18 cellular contexts compared by ENCODE assay signal in the genomic region with DNA sequence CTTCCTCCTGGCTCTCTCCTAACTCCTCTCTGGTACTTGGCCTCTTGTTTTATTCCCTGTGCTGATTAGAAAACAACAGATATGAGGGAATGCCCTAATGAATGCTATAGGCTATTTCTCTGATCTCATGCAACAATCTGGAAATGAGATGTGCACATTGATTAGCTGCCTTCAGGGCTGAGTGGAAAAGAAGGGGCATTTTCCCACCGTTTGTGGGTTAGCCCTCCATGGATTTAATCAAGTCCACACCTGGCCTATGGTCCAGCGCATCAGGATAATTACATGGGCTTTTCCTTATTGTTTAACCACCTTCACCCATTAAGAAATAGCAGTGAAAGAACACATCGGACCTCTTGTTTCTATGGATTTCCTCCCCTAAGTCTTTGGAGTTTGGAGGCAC.
DNase-seq lines count a peak whose midpoint lies in the region; ATAC-seq and TF ChIP-seq lines count a peak whose summit lies in the region.
"Had no signal": no experiment of that assay in that cellular context is flagged by ENCODE, and none has a peak within 500 bp of the region (broad histone marks: within the 10 kb centered on the region; RNA-seq: fewer than 3 reads in every experiment).

No MANE protein-coding gene starts in this region.

- no peak for ATAC-seq in HG02973 (IDR thresholded peaks at IDR 0.05; ENCODE audit: unreplicated experiment)
- ATAC-seq: A549; CD8-positive, alpha-beta T cell had no signal

- H3F3A ChIP-seq in neural progenitor cell (ENCODE audit: low read depth) = peaks cover 15% of the 10 kb centered on the region

- H3K9ac ChIP-seq in neural progenitor cell = no peak overlapping the region
- H3K9ac ChIP-seq: BLaER1 treated with 17β-estradiol and CSF1 and Interleukin-3, amounts not matched to agents 10 nM and 100 nM had no signal

- H3K4me3 ChIP-seq in neural progenitor cell = no peak overlapping the region
- H3K4me3 ChIP-seq: A549; BLaER1 treated with 17β-estradiol and CSF1 and Interleukin-3, amounts not matched to agents 10 nM and 100 nM had no signal

- TF ChIP-seq CTCF in neural progenitor cell (IDR thresholded peaks at IDR 0.05) = no peak
- TF ChIP-seq CTCF in nephron progenitor cell (IDR thresholded peaks at IDR 0.05) = no peak

- H2AFZ ChIP-seq in neural progenitor cell (replicated peaks) = no peak overlapping the region

- peak; percentile 1 for DNase-seq in NCI-H748 (lab: John Stamatoyannopoulos, UW; ENCODE audit: unreplicated experiment)
- no peak for DNase-seq in NCI-H748 treated with DMSO at 0.1 percent for 48 hours (lab: John Stamatoyannopoulos, UW)
- peak; percentile 5 for DNase-seq in NCI-H69 (lab: John Stamatoyannopoulos, UW)
- DNase-seq in neural progenitor cell (ENCODE audit: low spot score) = peak; percentile 55
- no peak for DNase-seq in nephron progenitor cell
- DNase-seq: AML-193; Caco-2; Calu3; CD4-positive, alpha-beta T cell; CD8-positive, alpha-beta T cell; DMS79 treated with DMSO at 0.1 percent for 48 hours; GF-D8 had no signal

- H3K4me1 Mint-ChIP-seq in neural progenitor cell (peaks cover 11% of the 10 kb centered on the region), nephron progenitor cell (no peaks in the 10 kb centered on the region)
- H3K4me1 Mint-ChIP-seq: B cell had no signal

- peaks cover 6% of the 10 kb centered on the region for H3K36me3 ChIP-seq in neural progenitor cell
- H3K36me3 ChIP-seq: BLaER1 treated with 17β-estradiol and CSF1 and Interleukin-3, amounts not matched to agents 10 nM and 100 nM had no signal

- H3K27ac Mint-ChIP-seq in neural progenitor cell = no peak overlapping the region
- no peak overlapping the region for H3K27ac Mint-ChIP-seq in nephron progenitor cell
- H3K27ac Mint-ChIP-seq: B cell; CD4-positive, alpha-beta T cell; CD8-positive, alpha-beta T cell had no signal

- H3K4me2 ChIP-seq in neural progenitor cell = peak overlapping the region; percentile 65
- H3K4me2 ChIP-seq: A549; BLaER1 treated with 17β-estradiol and CSF1 and Interleukin-3, amounts not matched to agents 10 nM and 100 nM had no signal

- H3K4me3 Mint-ChIP-seq in neural progenitor cell (no peak overlapping the region), nephron progenitor cell (no peak overlapping the region)
- H3K4me3 Mint-ChIP-seq: B cell; CD4-positive, alpha-beta T cell; CD8-positive, alpha-beta T cell had no signal

- no peaks in the 10 kb centered on the region for H3K79me2 ChIP-seq in neural progenitor cell (ENCODE audit: low read depth)

- H3K36me3 Mint-ChIP-seq in neural progenitor cell (peaks cover 36% of the 10 kb centered on the region), nephron progenitor cell (ENCODE audit: low read depth) (no peaks in the 10 kb centered on the region)
- H3K36me3 Mint-ChIP-seq: CD8-positive, alpha-beta T cell had no signal

- H3K27ac ChIP-seq in neural progenitor cell = peak overlapping the region; percentile 92
- H3K27ac ChIP-seq: 22Rv1; A549; BLaER1 treated with 17β-estradiol and CSF1 and Interleukin-3, amounts not matched to agents 10 nM and 100 nM; C4-2B had no signal

- peaks cover 41% of the 10 kb centered on the region for H3K4me1 ChIP-seq in neural progenitor cell
- H3K4me1 ChIP-seq: A549; BLaER1 treated with 17β-estradiol and CSF1 and Interleukin-3, amounts not matched to agents 10 nM and 100 nM; Caco-2 had no signal

- H3K9me3 Mint-ChIP-seq in neural progenitor cell (no peaks in the 10 kb centered on the region), nephron progenitor cell (peaks cover 6% of the 10 kb centered on the region)
- H3K9me3 Mint-ChIP-seq: CD4-positive, alpha-beta T cell; CD8-positive, alpha-beta T cell had no signal

- no peaks in the 10 kb centered on the region for H3K9me3 ChIP-seq in neural progenitor cell (ENCODE audit: low read depth)
- H3K9me3 ChIP-seq: A549, Caco-2 had no signal

- peaks cover 2% of the 10 kb centered on the region for H3K27me3 Mint-ChIP-seq in neural progenitor cell (ENCODE audit: insufficient read depth, low read depth)
- H3K27me3 Mint-ChIP-seq in nephron progenitor cell (ENCODE audit: low read depth, poor library complexity) = peaks cover 14% of the 10 kb centered on the region
- H3K27me3 Mint-ChIP-seq: B cell had no signal

- no peaks in the 10 kb centered on the region for H4K20me1 ChIP-seq in neural progenitor cell (ENCODE audit: low read depth)
- H4K20me1 ChIP-seq: BLaER1 treated with 17β-estradiol and CSF1 and Interleukin-3, amounts not matched to agents 10 nM and 100 nM had no signal

- no peaks in the 10 kb centered on the region for H3K27me3 ChIP-seq in neural progenitor cell

Comparison
In these comparisons a context has a peak if more than half of its experiments do, and no peak if none do; other contexts are left out.
1. DNase-seq: peak in NCI-H748 (single experiment), NCI-H69 (single experiment) and neural progenitor cell (single experiment); none in NCI-H748 treated with DMSO at 0.1 percent for 48 hours (single experiment) and nephron progenitor cell (single experiment).